Comparison of ENCODE assay signal across 8 cellular contexts in genomic region chr18:51647346-51647745, GRCh38.
"Had no signal": no experiment of that assay in that cellular context is flagged by ENCODE, and none has a peak within 500 bp of the region (broad histone marks: within the 10 kb centered on the region; RNA-seq: fewer than 3 reads in every experiment).

No MANE protein-coding gene starts in this region.

- H3K4me3 ChIP-seq: GM12878 had no signal

- ATAC-seq: GM12878 had no signal

- DNase-seq: GDM1, GF-D8 had no signal

- FAIRE-seq: G401.6, GM12878, GM12891, GM12892, GM18507, GM19239 had no signal
